Comparison of ENCODE assay signal across 9 cellular contexts in the genomic region with DNA sequence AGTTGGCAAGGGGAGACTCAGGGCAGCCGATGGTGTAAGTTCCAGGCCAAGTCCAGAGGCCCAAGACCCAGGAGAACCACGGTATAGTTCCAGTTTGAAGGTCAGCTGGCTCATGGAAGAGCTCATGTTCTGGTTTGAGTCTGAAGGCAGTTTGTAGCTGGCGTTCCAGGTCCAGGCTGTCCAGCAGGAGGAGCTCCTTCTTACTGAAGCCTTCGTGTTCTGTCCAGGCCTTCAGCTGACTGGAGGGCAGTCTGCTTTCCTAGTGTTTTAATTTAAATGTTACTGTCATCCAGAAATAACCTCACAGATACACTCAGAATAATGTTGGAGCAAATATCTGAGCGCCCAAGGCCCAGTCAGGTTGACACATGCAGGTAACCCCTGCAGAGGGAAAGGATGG. TPM values are rescaled to one million over a fixed set of nuclear protein-coding genes. Genes with fewer than 3 reads are reported as not detected.
DNase-seq lines count a peak whose midpoint lies in the region; ATAC-seq and TF ChIP-seq lines count a peak whose summit lies in the region.
"Had no signal": no experiment of that assay in that cellular context is flagged by ENCODE, and none has a peak within 500 bp of the region (broad histone marks: within the 10 kb centered on the region; RNA-seq: fewer than 3 reads in every experiment).

No MANE protein-coding gene starts in this region.

- peak; percentile 65 for TF ChIP-seq CTCF in BJ (IDR thresholded peaks at IDR 0.05; ENCODE audit: insufficient read depth, low read depth, low read length)

- H3K27me3 ChIP-seq in BJ (ENCODE audit: control insufficient read depth, insufficient read depth, low read length) (no peaks in the 10 kb centered on the region), mucosa of stomach (ENCODE audit: control insufficient read depth, insufficient read depth, low read length) (no peaks in the 10 kb centered on the region)

- ATAC-seq in GM21825 (IDR thresholded peaks at IDR 0.05; ENCODE audit: unreplicated experiment), result no peak

- no peak for DNase-seq in BJ (ENCODE audit: low read depth)
- DNase-seq in activated T-helper 1 cell treated with anti-CD3 and anti-CD28 coated beads, Interleukin-12 subunit alpha, Interleukin-12 subunit beta, Interleukin-2, Interleukin-4 antibody, amounts not matched to agents 30 ng/mL and 10 ng/mL and 1 ng/mL, durations not matched to agents 14 hours and 24 hours and 36 hours (ENCODE audit: low spot score), result no peak
- no peak for DNase-seq in stimulated activated naive CD4-positive, alpha-beta T cell treated with Interleukin-2 at 50 U/mL for 16 hours (lab: John Stamatoyannopoulos, UW)
- DNase-seq in foreskin melanocyte, result no peak
- DNase-seq: activated naive CD8-positive, alpha-beta T cell treated with anti-CD3 and anti-CD28 coated beads, Interleukin-2, amount 10 ng/mL, durations not matched to agents 7 days and 5 days had no signal

- CTCF ChIA-PET in BJ (lab: Yijun Ruan, JAX), result interaction anchor here (0.6 to 2.0 kb wide), 11 partner anchors 8 to 50 kb away, joined by 3 to 7 read pairs (median 3); no protein-coding TSS in a partner anchor

- H3K9ac ChIP-seq in mucosa of stomach (ENCODE audit: low read length), result peak overlapping the region; percentile 29

- TF ChIP-seq EP300 in Ishikawa (IDR thresholded peaks at IDR 0.05; ENCODE audit: borderline replicate concordance), result no peak

- H3K9me3 ChIP-seq in mucosa of stomach (ENCODE audit: control insufficient read depth, low read length), result no peaks in the 10 kb centered on the region

- intact Hi-C loops in activated T-helper 1 cell treated with anti-CD3 and anti-CD28 coated beads, Interleukin-12 subunit alpha, Interleukin-12 subunit beta, Interleukin-2, Interleukin-4 antibody, amounts not matched to agents 30 ng/mL and 10 ng/mL and 1 ng/mL, durations not matched to agents 14 hours and 24 hours and 36 hours (cut with micrococcal nuclease), result no loop called here

- POLR2A ChIA-PET in BJ (lab: Charles Lee), result no interaction called here

- peaks cover 12% of the 10 kb centered on the region for H3K36me3 Mint-ChIP-seq in activated T-helper 1 cell treated with anti-CD3 and anti-CD28 coated beads, Interleukin-12 subunit alpha, Interleukin-12 subunit beta, Interleukin-2, Interleukin-4 antibody, amounts not matched to agents 30 ng/mL and 10 ng/mL and 1 ng/mL, durations not matched to agents 14 hours and 24 hours and 36 hours (ENCODE audit: low read depth)

- H3K27me3 Mint-ChIP-seq in activated T-helper 1 cell treated with anti-CD3 and anti-CD28 coated beads, Interleukin-12 subunit alpha, Interleukin-12 subunit beta, Interleukin-2, Interleukin-4 antibody, amounts not matched to agents 30 ng/mL and 10 ng/mL and 1 ng/mL, durations not matched to agents 14 hours and 24 hours and 36 hours (ENCODE audit: insufficient read depth), result no peaks in the 10 kb centered on the region
- H3K27me3 Mint-ChIP-seq: activated naive CD8-positive, alpha-beta T cell treated with anti-CD3 and anti-CD28 coated beads, Interleukin-2, amount 10 ng/mL, durations not matched to agents 7 days and 5 days had no signal

- peaks cover 47% of the 10 kb centered on the region for H3K4me1 ChIP-seq in mucosa of stomach (ENCODE audit: control insufficient read depth, insufficient read depth, low read length)

- H3K36me3 ChIP-seq in BJ (ENCODE audit: control insufficient read depth, insufficient read depth, low read length), result peaks cover 9% of the 10 kb centered on the region
- no peaks in the 10 kb centered on the region for H3K36me3 ChIP-seq in mucosa of stomach (ENCODE audit: control insufficient read depth, insufficient read depth, low read length)

- peak; percentile 40; the same call in 1 of the 2 replicates for TF ChIP-seq RAD21 in Ishikawa (IDR thresholded peaks at IDR 0.05; ENCODE audit: low read depth)

- no peaks in the 10 kb centered on the region for H3K9me3 Mint-ChIP-seq in activated T-helper 1 cell treated with anti-CD3 and anti-CD28 coated beads, Interleukin-12 subunit alpha, Interleukin-12 subunit beta, Interleukin-2, Interleukin-4 antibody, amounts not matched to agents 30 ng/mL and 10 ng/mL and 1 ng/mL, durations not matched to agents 14 hours and 24 hours and 36 hours
- H3K9me3 Mint-ChIP-seq: activated naive CD8-positive, alpha-beta T cell treated with anti-CD3 and anti-CD28 coated beads, Interleukin-2, amount 10 ng/mL, durations not matched to agents 7 days and 5 days had no signal

- peak overlapping the region; percentile 65 for H3K27ac ChIP-seq in cingulate gyrus (ENCODE audit: low read depth, low read length)

- H3K4me3 ChIP-seq in BJ (ENCODE audit: low read depth, low read length) (no peak overlapping the region), mucosa of stomach (ENCODE audit: low read length) (no peak overlapping the region)

- H3K4me3 Mint-ChIP-seq in activated T-helper 1 cell treated with anti-CD3 and anti-CD28 coated beads, Interleukin-12 subunit alpha, Interleukin-12 subunit beta, Interleukin-2, Interleukin-4 antibody, amounts not matched to agents 30 ng/mL and 10 ng/mL and 1 ng/mL, durations not matched to agents 14 hours and 24 hours and 36 hours, result no peak overlapping the region
- H3K4me3 Mint-ChIP-seq: activated naive CD8-positive, alpha-beta T cell treated with anti-CD3 and anti-CD28 coated beads, Interleukin-2, amount 10 ng/mL, durations not matched to agents 7 days and 5 days had no signal

- H3K27ac Mint-ChIP-seq in activated T-helper 1 cell treated with anti-CD3 and anti-CD28 coated beads, Interleukin-12 subunit alpha, Interleukin-12 subunit beta, Interleukin-2, Interleukin-4 antibody, amounts not matched to agents 30 ng/mL and 10 ng/mL and 1 ng/mL, durations not matched to agents 14 hours and 24 hours and 36 hours, result no peak overlapping the region

- H3K4me1 Mint-ChIP-seq in activated T-helper 1 cell treated with anti-CD3 and anti-CD28 coated beads, Interleukin-12 subunit alpha, Interleukin-12 subunit beta, Interleukin-2, Interleukin-4 antibody, amounts not matched to agents 30 ng/mL and 10 ng/mL and 1 ng/mL, durations not matched to agents 14 hours and 24 hours and 36 hours (ENCODE audit: low read depth), result peaks cover 17% of the 10 kb centered on the region

TF ChIP-seq in Ishikawa, 13 proteins besides CTCF, POLR2A, EP300 and RAD21:
- TF ChIP-seq NFIC (IDR thresholded peaks at IDR 0.05), result no peak
- TF ChIP-seq CEBPB (IDR thresholded peaks at IDR 0.05), result no peak
- no peak for TF ChIP-seq ZBTB7A (IDR thresholded peaks at IDR 0.05; ENCODE audit: low read depth)
- no peak for TF ChIP-seq TAF1 (IDR thresholded peaks at IDR 0.05; ENCODE audit: low read depth)
- TF ChIP-seq EGR1 (IDR thresholded peaks at IDR 0.05), result no peak
- TF ChIP-seq, protein P1, sequence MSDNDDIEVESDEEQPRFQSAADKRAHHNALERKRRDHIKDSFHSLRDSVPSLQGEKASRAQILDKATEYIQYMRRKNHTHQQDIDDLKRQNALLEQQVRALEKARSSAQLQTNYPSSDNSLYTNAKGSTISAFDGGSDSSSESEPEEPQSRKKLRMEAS (IDR thresholded peaks at IDR 0.05), result no peak
- TF ChIP-seq YY1 (IDR thresholded peaks at IDR 0.05; ENCODE audit: low read depth), result no peak

RNA-seq across cellular contexts. Expression of a gene that starts 4.2 kb away (rescaled TPM):
- polyA plus RNA-seq in BJ (2011; rRNA removed), result 177 and 222 TPM in 2 replicates
- polyA minus RNA-seq in BJ (2011; rRNA and poly(A)+ RNA removed), result 87.6 and 107 TPM in 2 replicates
- 76.4 and 82.2 TPM in 2 replicates for total RNA-seq in activated T-helper 1 cell treated with anti-CD3 and anti-CD28 coated beads, Interleukin-12 subunit alpha, Interleukin-12 subunit beta, Interleukin-2, Interleukin-4 antibody, amounts not matched to agents 30 ng/mL and 10 ng/mL and 1 ng/mL, durations not matched to agents 14 hours and 24 hours and 36 hours

RNA-seq across cellular contexts. Expression of a gene that starts 39.9 kb away (rescaled TPM):
- polyA plus RNA-seq in BJ (2011; rRNA removed), result 15.6 and 21.7 TPM in 2 replicates
- 8.7 and 15.9 TPM in 2 replicates for polyA minus RNA-seq in BJ (2011; rRNA and poly(A)+ RNA removed)
- total RNA-seq in activated T-helper 1 cell treated with anti-CD3 and anti-CD28 coated beads, Interleukin-12 subunit alpha, Interleukin-12 subunit beta, Interleukin-2, Interleukin-4 antibody, amounts not matched to agents 30 ng/mL and 10 ng/mL and 1 ng/mL, durations not matched to agents 14 hours and 24 hours and 36 hours, result 38.7 and 43.8 TPM in 2 replicates
